Comparison of ENCODE assay signal across 8 cellular contexts in the genomic region with DNA sequence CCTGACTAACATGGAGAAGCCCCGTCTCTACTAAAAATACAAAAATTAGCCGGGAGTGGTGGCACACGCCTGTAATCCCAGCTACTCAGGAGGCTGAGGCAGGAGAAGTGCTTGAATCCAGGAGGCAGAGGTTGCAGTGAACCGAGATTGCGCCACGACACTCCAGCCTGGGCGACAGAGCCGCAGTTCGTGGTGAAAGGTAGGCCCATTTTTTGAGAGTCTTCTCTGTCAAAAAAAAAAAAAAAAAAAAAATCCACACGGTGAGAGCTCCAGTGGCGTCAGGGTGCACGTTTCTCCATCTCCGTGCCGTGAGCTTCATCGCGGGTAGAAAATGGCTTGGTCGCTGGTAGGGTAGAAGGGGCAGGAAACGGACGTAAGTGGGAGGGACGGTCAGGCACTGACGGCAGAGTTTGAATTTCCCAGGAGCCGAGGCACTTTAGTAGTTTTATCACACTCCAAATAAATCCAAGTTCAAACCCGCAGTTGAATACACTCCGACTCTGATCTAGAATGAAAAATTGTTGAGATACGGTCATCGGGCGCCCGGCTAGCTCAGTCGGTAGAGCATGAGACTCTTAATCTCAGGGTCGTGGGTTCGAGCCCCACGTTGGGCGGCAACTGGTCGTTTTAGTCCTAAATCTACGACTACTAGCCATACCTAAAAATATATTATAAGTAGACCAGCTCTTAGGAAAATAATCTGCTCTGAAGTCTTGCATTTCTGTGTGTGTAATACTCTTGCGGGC. TPM values are rescaled to one million over a fixed set of nuclear protein-coding genes. Genes with fewer than 3 reads are reported as not detected.
DNase-seq lines count a peak whose midpoint lies in the region; ATAC-seq lines count a peak whose summit lies in the region.

No MANE protein-coding gene starts in this region.

- H3K27me3 Mint-ChIP-seq in activated CD4-positive, alpha-beta T cell treated with anti-CD3 and anti-CD28 coated beads for 36 hours, result peaks cover 20% of the 10 kb centered on the region

- H3K4me1 Mint-ChIP-seq in activated CD4-positive, alpha-beta T cell treated with anti-CD3 and anti-CD28 coated beads for 36 hours, result peaks cover 32% of the 10 kb centered on the region
- H3K4me1 Mint-ChIP-seq in stimulated activated effector memory CD8-positive, alpha-beta T cell treated with anti-CD3 and anti-CD28 coated beads, Interleukin-12 subunit alpha, Interleukin-12 subunit beta, amount 100 ng/mL, for 72 hours, result peaks cover 39% of the 10 kb centered on the region

- intact Hi-C loops in activated CD4-positive, alpha-beta T cell treated with anti-CD3 and anti-CD28 coated beads for 36 hours (cut with DNase I, micrococcal nuclease), result loop anchor here (1.0 to 5.0 kb wide), 4 partner anchors 11 to 35 kb away; a partner anchor contains a TSS

- POLR2A ChIA-PET in activated CD4-positive, alpha-beta T cell treated with anti-CD3 and anti-CD28 coated beads for 36 hours (lab: Charles Lee), result interaction anchor here (0.6 to 2.8 kb wide), 14 partner anchors 9 to 394 kb away, joined by 3 to 24 read pairs (median 5); a partner anchor contains a TSS

- CTCF ChIA-PET in activated CD4-positive, alpha-beta T cell treated with anti-CD3 and anti-CD28 coated beads for 36 hours (lab: Charles Lee), result interaction anchor here (0.6 to 5.6 kb wide), 11 partner anchors 9 to 524 kb away, joined by 3 to 63 read pairs (median 5); a partner anchor contains a TSS

- DNase-seq in GM04504 (ENCODE audit: low read depth) (peak; percentile 78), mucosa of gallbladder (ENCODE audit: low spot score) (peak; percentile 84)
- peak; percentile 93 for DNase-seq in activated CD4-positive, alpha-beta T cell treated with anti-CD3 and anti-CD28 coated beads for 36 hours
- peak; percentile 52 for DNase-seq in effector CD4-positive, alpha-beta T cell
- DNase-seq in stimulated activated effector memory CD8-positive, alpha-beta T cell treated with anti-CD3 and anti-CD28 coated beads, Interleukin-12 subunit alpha, Interleukin-12 subunit beta, amount 100 ng/mL, for 72 hours (ENCODE audit: low spot score in 2 of 2), result peak; percentile 70 to 93

- peaks cover 6% of the 10 kb centered on the region for H3K36me3 Mint-ChIP-seq in activated CD4-positive, alpha-beta T cell treated with anti-CD3 and anti-CD28 coated beads for 36 hours (ENCODE audit: low read depth)
- H3K36me3 Mint-ChIP-seq in stimulated activated effector memory CD8-positive, alpha-beta T cell treated with anti-CD3 and anti-CD28 coated beads, Interleukin-12 subunit alpha, Interleukin-12 subunit beta, amount 100 ng/mL, for 72 hours, result peaks cover 31% of the 10 kb centered on the region

- ATAC-seq in HG03196 (IDR thresholded peaks at IDR 0.05; ENCODE audit: unreplicated experiment) (peak; percentile 34), HG03095 (IDR thresholded peaks at IDR 0.05; ENCODE audit: unreplicated experiment) (no peak), HG02840 (IDR thresholded peaks at IDR 0.05; ENCODE audit: low FRiP score, unreplicated experiment) (no peak)
- ATAC-seq in activated CD4-positive, alpha-beta T cell treated with anti-CD3 and anti-CD28 coated beads for 36 hours, result peak; percentile 51
- ATAC-seq in stimulated activated effector memory CD8-positive, alpha-beta T cell treated with anti-CD3 and anti-CD28 coated beads, Interleukin-12 subunit alpha, Interleukin-12 subunit beta, amount 100 ng/mL, for 72 hours, result peak; percentile 74

- peak overlapping the region; percentile 93 for H3K27ac Mint-ChIP-seq in activated CD4-positive, alpha-beta T cell treated with anti-CD3 and anti-CD28 coated beads for 36 hours
- peak overlapping the region; percentile 100 for H3K27ac Mint-ChIP-seq in stimulated activated effector memory CD8-positive, alpha-beta T cell treated with anti-CD3 and anti-CD28 coated beads, Interleukin-12 subunit alpha, Interleukin-12 subunit beta, amount 100 ng/mL, for 72 hours

- H3K4me3 Mint-ChIP-seq in activated CD4-positive, alpha-beta T cell treated with anti-CD3 and anti-CD28 coated beads for 36 hours, result peak overlapping the region; percentile 87
- H3K4me3 Mint-ChIP-seq in stimulated activated effector memory CD8-positive, alpha-beta T cell treated with anti-CD3 and anti-CD28 coated beads, Interleukin-12 subunit alpha, Interleukin-12 subunit beta, amount 100 ng/mL, for 72 hours, result peak overlapping the region; percentile 82

- H3K9me3 Mint-ChIP-seq in activated CD4-positive, alpha-beta T cell treated with anti-CD3 and anti-CD28 coated beads for 36 hours (ENCODE audit: low read depth), result no peaks in the 10 kb centered on the region
- no peaks in the 10 kb centered on the region for H3K9me3 Mint-ChIP-seq in stimulated activated effector memory CD8-positive, alpha-beta T cell treated with anti-CD3 and anti-CD28 coated beads, Interleukin-12 subunit alpha, Interleukin-12 subunit beta, amount 100 ng/mL, for 72 hours

RNA-seq across cellular contexts. Expression of a gene that starts 2.4 kb away (rescaled TPM):
- 1 to 10 TPM; 1.4 to 1.6 TPM for total RNA-seq in activated CD4-positive, alpha-beta T cell treated with anti-CD3 and anti-CD28 coated beads for 36 hours
- 1.2 TPM for total RNA-seq in mucosa of gallbladder

RNA-seq across cellular contexts. Expression of a gene that starts 15.7 kb away (rescaled TPM):
- 10 to 100 TPM; 27.0 to 30.7 TPM for total RNA-seq in activated CD4-positive, alpha-beta T cell treated with anti-CD3 and anti-CD28 coated beads for 36 hours
- total RNA-seq in mucosa of gallbladder, result 47.6 TPM

RNA-seq across cellular contexts. Expression of a gene that starts 36.3 kb away (rescaled TPM):
- total RNA-seq in activated CD4-positive, alpha-beta T cell treated with anti-CD3 and anti-CD28 coated beads for 36 hours, result 1,000 to 10,000 TPM; 2,724 to 3,901 TPM
- 1,033 TPM for total RNA-seq in mucosa of gallbladder

RNA-seq across cellular contexts. Expression of a gene that starts 53.6 kb away (rescaled TPM):
- 10 to 100 TPM; 10.4 to 13.1 TPM for total RNA-seq in activated CD4-positive, alpha-beta T cell treated with anti-CD3 and anti-CD28 coated beads for 36 hours
- total RNA-seq in mucosa of gallbladder, result 22.8 TPM

Comparison
In these comparisons a context has a peak if more than half of its experiments do, and no peak if none do; other contexts are left out.
1. ATAC-seq: peak in HG03196 (single experiment), activated CD4-positive, alpha-beta T cell treated with anti-CD3 and anti-CD28 coated beads for 36 hours (single experiment) and stimulated activated effector memory CD8-positive, alpha-beta T cell treated with anti-CD3 and anti-CD28 coated beads, Interleukin-12 subunit alpha, Interleukin-12 subunit beta, amount 100 ng/mL, for 72 hours (single experiment); none in HG03095 (single experiment) and HG02840 (single experiment).
2. Peak in every context shown above with its lines, with median percentiles within 50 percentile points of each other: DNase-seq.